Comparison of ENCODE assay signal across 8 cellular contexts in the genomic region with DNA sequence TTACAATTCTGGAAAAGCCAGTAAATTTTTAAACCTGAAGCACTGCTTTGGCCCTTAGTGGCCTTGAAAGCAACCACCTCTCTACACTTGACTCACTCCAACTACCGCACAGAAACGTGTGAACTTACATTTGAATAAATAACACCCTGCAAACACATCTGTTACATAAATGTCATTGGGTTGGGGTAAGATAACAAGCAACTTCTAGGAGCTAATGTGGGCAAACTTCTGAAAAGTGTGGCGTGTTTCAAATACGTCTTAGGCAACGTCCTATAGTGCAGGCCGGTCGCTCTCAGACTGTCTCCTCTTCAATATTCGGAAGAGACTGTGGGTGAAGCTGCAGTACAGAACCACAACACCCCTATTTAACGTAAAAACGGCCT. TPM values are rescaled to one million over a fixed set of nuclear protein-coding genes. Genes with fewer than 3 reads are reported as not detected.
DNase-seq lines count a peak whose midpoint lies in the region; ATAC-seq, FAIRE-seq and TF ChIP-seq lines count a peak whose summit lies in the region.

No MANE protein-coding gene starts in this region.

- no peaks in the 10 kb centered on the region for H3K27me3 ChIP-seq in PC-3 (ENCODE audit: low read length)
- no peaks in the 10 kb centered on the region for H3K27me3 ChIP-seq in H1 (replicated peaks in 1 of 4; ENCODE audit: control insufficient read depth in 3 of 4, extremely low read depth in 1 of 4, insufficient read depth in 3 of 4, low read length in 3 of 4)
- H3K27me3 ChIP-seq in mucosa of stomach (ENCODE audit: control insufficient read depth, insufficient read depth, low read length) = no peaks in the 10 kb centered on the region

- no peak for DNase-seq in activated naive CD4-positive, alpha-beta T cell treated with anti-CD3 and anti-CD28 coated beads, Interleukin-2, amount 50 U/mL, for 16 hours
- DNase-seq in PC-3 (peak; percentile 2), H1 (ENCODE audit: low read depth in 1 of 2, low spot score in 2 of 2) (no peak), cortex of kidney (lab: John Stamatoyannopoulos, UW) (no peak), H4 (ENCODE audit: low spot score) (no peak)

- H3K9ac ChIP-seq in PC-3 (ENCODE audit: low read length) = peak overlapping the region; percentile 97
- H3K9ac ChIP-seq in H1 (replicated peaks in 1 of 4; ENCODE audit: extremely low read depth in 1 of 4, low read depth in 3 of 4, low read length in 3 of 4) = peak overlapping the region; percentile 75 to 99 (median 82)
- H3K9ac ChIP-seq in mucosa of stomach (ENCODE audit: low read length) = peak overlapping the region; percentile 89

- no peak overlapping the region for H3K23ac ChIP-seq in H1 (ENCODE audit: insufficient read length)

- no peak for TF ChIP-seq EP300 in H1 (IDR thresholded peaks at IDR 0.05; ENCODE audit: borderline replicate concordance in 1 of 2, low read depth in 2 of 2, low read length in 2 of 2)

- peak overlapping the region; percentile 91 for H2AFZ ChIP-seq in PC-3 (ENCODE audit: low read length)
- H2AFZ ChIP-seq in H1 (ENCODE audit: low read length) = peak overlapping the region; percentile 71

- H3K18ac ChIP-seq in H1 (ENCODE audit: extremely low read depth, low read length) = peak overlapping the region; percentile 71; the same call in 1 of the 2 replicates

- H3K36me3 Mint-ChIP-seq in activated naive CD4-positive, alpha-beta T cell treated with anti-CD3 and anti-CD28 coated beads, Interleukin-2, amount 50 U/mL, for 24 hours = peaks cover 8% of the 10 kb centered on the region

- H3K36me3 ChIP-seq in PC-3 (ENCODE audit: low read depth, low read length) (peaks cover 14% of the 10 kb centered on the region), H1 (ENCODE audit: control insufficient read depth in 2 of 4, insufficient read depth in 4 of 4, low read length in 3 of 4) (peaks cover 0 to 17% (median 9%) of the 10 kb centered on the region in 4 experiments; a peak in 7 of 8 replicates), mucosa of stomach (ENCODE audit: control insufficient read depth, insufficient read depth, low read length) (no peaks in the 10 kb centered on the region)

- peak overlapping the region; percentile 95 for H3K4me3 Mint-ChIP-seq in activated naive CD4-positive, alpha-beta T cell treated with anti-CD3 and anti-CD28 coated beads, Interleukin-2, amount 50 U/mL, for 24 hours

- no peak overlapping the region for H3K14ac ChIP-seq in H1 (ENCODE audit: insufficient read length)

- H3K4me3 ChIP-seq in PC-3 (ENCODE audit: low read length) (peak overlapping the region; percentile 99), H1 (ENCODE audit: extremely low read depth in 1 of 4, insufficient read depth in 2 of 4, low read depth in 3 of 4, low read length in 4 of 4) (peak overlapping the region; percentile 75 to 99 (median 87)), mucosa of stomach (ENCODE audit: low read length) (peak overlapping the region; percentile 36)

- TSS peak; percentile 80 for BruUV-seq in PC-3 (replicated peaks; lab: Mats Ljungman, UMichigan)

- H4K5ac ChIP-seq in H1 (ENCODE audit: insufficient read length, low read depth, low read length) = no peak overlapping the region

- WGBS in H1 (ENCODE audit: extremely low coverage in 1 of 2, insufficient coverage in 1 of 2, insufficient read length in 1 of 2, insufficient replicate concordance in 2 of 2, low coverage in 1 of 2, low lambda C conversion rate in 2 of 2, missing lambda C conversion rate in 1 of 2), 2 experiments = 5% methylated on average over 10 of the region's 10 CpGs; no CpG with 5 or more reads in 1 of the 2 experiments

- H3K79me1 ChIP-seq in H1 (ENCODE audit: low read depth, low read length) = peaks cover 5% of the 10 kb centered on the region; the same call in 1 of the 2 replicates

- H2BK15ac ChIP-seq in H1 (ENCODE audit: low read length) = no peak overlapping the region

- no peaks in the 10 kb centered on the region for H3F3A ChIP-seq in PC-3 (ENCODE audit: low read length, unreplicated experiment)

- FAIRE-seq in H1 (lab: Jason Lieb, UNC) = no peak

- TF ChIP-seq RAD21 in H1 (IDR thresholded peaks at IDR 0.05 in 1 of 2, conservative IDR thresholded peaks at IDR 0.05 in 1 of 2; ENCODE audit: low read depth in 2 of 2, low read length in 2 of 2) = no peak

- H3K9me3 ChIP-seq in PC-3 (ENCODE audit: low read length) (no peaks in the 10 kb centered on the region), H1 (ENCODE audit: insufficient read depth in 2 of 2, low read depth in 1 of 2, low read length in 1 of 2) (peaks cover 8 to 12% of the 10 kb centered on the region in 2 experiments), mucosa of stomach (ENCODE audit: control insufficient read depth, low read length) (no peaks in the 10 kb centered on the region)

- H2BK20ac ChIP-seq in H1 (ENCODE audit: low read length) = no peak overlapping the region

- H3K9me3 Mint-ChIP-seq in activated naive CD4-positive, alpha-beta T cell treated with anti-CD3 and anti-CD28 coated beads, Interleukin-2, amount 50 U/mL, for 24 hours = no peaks in the 10 kb centered on the region

- H4K91ac ChIP-seq in H1 (replicated peaks; ENCODE audit: insufficient read length, low read length) = peak overlapping the region; percentile 36

- CTCF ChIA-PET in PC-3 (lab: Charles Lee) (no interaction called here), H1 (lab: Charles Lee; ENCODE audit: partially characterized antibody) (no interaction called here)

- no peak overlapping the region for H2BK120ac ChIP-seq in H1 (replicated peaks; ENCODE audit: low read depth, low read length)

- peak overlapping the region; percentile 97 for H3K27ac Mint-ChIP-seq in activated naive CD4-positive, alpha-beta T cell treated with anti-CD3 and anti-CD28 coated beads, Interleukin-2, amount 50 U/mL, for 24 hours

- H3K79me2 ChIP-seq in PC-3 (ENCODE audit: low read length) (peaks cover 39% of the 10 kb centered on the region), H1 (ENCODE audit: control insufficient read depth in 1 of 2, insufficient read depth in 2 of 2, low read length in 2 of 2) (peaks cover 11 to 33% of the 10 kb centered on the region in 2 experiments; a peak in 3 of 4 replicates)

- intact Hi-C loops in PC-3 (cut with micrococcal nuclease) = no loop called here

- H3K27me3 Mint-ChIP-seq in activated naive CD4-positive, alpha-beta T cell treated with anti-CD3 and anti-CD28 coated beads, Interleukin-2, amount 50 U/mL, for 24 hours = peaks cover 15% of the 10 kb centered on the region

- peaks cover 43% of the 10 kb centered on the region for H3K4me1 Mint-ChIP-seq in activated naive CD4-positive, alpha-beta T cell treated with anti-CD3 and anti-CD28 coated beads, Interleukin-2, amount 50 U/mL, for 24 hours

- POLR2A ChIA-PET in PC-3 (lab: Charles Lee; ENCODE audit: unreplicated experiment) (no interaction called here), H1 (lab: Charles Lee; ENCODE audit: partially characterized antibody) (no interaction called here)

- H3K4me1 ChIP-seq in PC-3 (ENCODE audit: insufficient read depth, low read length) (peaks cover 14% of the 10 kb centered on the region), H1 (replicated peaks in 1 of 4; ENCODE audit: control insufficient read depth in 3 of 4, insufficient read depth in 4 of 4, low read length in 3 of 4) (no peaks in the 10 kb centered on the region; a peak in 2 of 7 replicates), mucosa of stomach (ENCODE audit: control insufficient read depth, insufficient read depth, low read length) (peaks cover 19% of the 10 kb centered on the region)

- no peak overlapping the region for H3K56ac ChIP-seq in H1 (replicated peaks; ENCODE audit: insufficient read length, low read depth, low read length)

- peak overlapping the region; percentile 90; the same call in 1 of the 2 replicates for H4K8ac ChIP-seq in H1 (ENCODE audit: extremely low read depth, insufficient read depth, low read length)

- no peak for TF ChIP-seq CTCF in PC-3 (conservative IDR thresholded peaks at IDR 0.05; ENCODE audit: low read depth, low read length)
- TF ChIP-seq CTCF in H1 (IDR thresholded peaks at IDR 0.05; ENCODE audit: control extremely low read depth in 1 of 3, insufficient read depth in 1 of 3, low read depth in 1 of 3, low read length in 3 of 3) = no peak

- H2BK5ac ChIP-seq in H1 (ENCODE audit: low read depth, low read length) = peak overlapping the region; percentile 69

- peak; percentile 28 for ATAC-seq in HG02759 (IDR thresholded peaks at IDR 0.05; ENCODE audit: unreplicated experiment)
- ATAC-seq in PC-3 = peak; percentile 37

- no peak overlapping the region for H2BK12ac ChIP-seq in H1 (ENCODE audit: low read depth, low read length)

- H3K23me2 ChIP-seq in H1 (ENCODE audit: low read depth, low read length) = peaks cover 10% of the 10 kb centered on the region; the same call in 1 of the 2 replicates

- peak overlapping the region; percentile 36 for H3K4ac ChIP-seq in H1 (replicated peaks; ENCODE audit: insufficient read length, low read depth, low read length)

- TF ChIP-seq POLR2A in H1 (IDR thresholded peaks at IDR 0.05; ENCODE audit: control extremely low read depth in 1 of 2, low read depth in 2 of 2, low read length in 2 of 2) = no peak

- H3K4me2 ChIP-seq in PC-3 (ENCODE audit: low read length) (peak overlapping the region; percentile 96), H1 (ENCODE audit: insufficient read depth in 1 of 2, low read depth in 2 of 2, low read length in 2 of 2) (peak overlapping the region; percentile 68 to 84)

- H4K20me1 ChIP-seq in PC-3 (ENCODE audit: low read length) = peaks cover 8% of the 10 kb centered on the region; the same call in 1 of the 2 replicates
- H4K20me1 ChIP-seq in H1 (replicated peaks in 1 of 2; ENCODE audit: control insufficient read depth in 1 of 2, insufficient read depth in 2 of 2, low read length in 2 of 2) = no peaks in the 10 kb centered on the region

- H2AK5ac ChIP-seq in H1 (ENCODE audit: low read depth, low read length) = no peak overlapping the region

- H3K27ac ChIP-seq in PC-3 (ENCODE audit: low read length) (peak overlapping the region; percentile 19; the same call in 1 of the 2 replicates), H1 (ENCODE audit: low read depth, low read length) (peak overlapping the region; percentile 70)

- no peaks in the 10 kb centered on the region for H3K9me2 ChIP-seq in PC-3 (replicated peaks; ENCODE audit: low read length)

TF ChIP-seq in H1, 55 proteins besides CTCF, POLR2A, EP300 and RAD21 (continues in another document):
- TF ChIP-seq NANOG (IDR thresholded peaks at IDR 0.05; ENCODE audit: insufficient read depth, low read depth, low read length, poor library complexity, severe bottlenecking) (no peak), CEBPB (IDR thresholded peaks at IDR 0.05; ENCODE audit: low read depth, low read length) (no peak)

RNA-seq across cellular contexts. Expression of gene ORC5, which starts 0.5 kb away (rescaled TPM):
- 21.7 and 34.5 TPM in 2 replicates for total RNA-seq in PC-3 (2014; rRNA removed)
- total RNA-seq in H1 (2021; fragmentation: NEBNext Ultra II Directional; extraction: Animal tissue kit (Norgen Biotek cat#: 25700)) = 19.6 and 19.9 TPM in 2 replicates
- polyA plus RNA-seq in H1 (2011; rRNA removed) = 7.7 and 7.8 TPM in 2 replicates
- 8.8 TPM for polyA plus RNA-seq in H1 (2011; cell fraction: cytosol; rRNA removed)
- polyA plus RNA-seq in H1 (2011; cell fraction: nucleus; rRNA removed) = 20.0 TPM
- polyA plus RNA-seq in H1 (2012, experiment 1 of 2) = 13.1 to 20.3 TPM (median 16.9 TPM) in 4 replicates
- 5.2 TPM for polyA plus RNA-seq in H1 (2012, experiment 2 of 2)
- polyA plus RNA-seq in H1 (2013, experiment 1 of 2) = 25.3 TPM
- 27.6 TPM for polyA plus RNA-seq in H1 (2013, experiment 2 of 2)
- polyA minus RNA-seq in H1 (2011; rRNA and poly(A)+ RNA removed) = 9.7 and 15.9 TPM in 2 replicates
- 9.3 TPM for polyA minus RNA-seq in H1 (2011; cell fraction: cytosol; rRNA and poly(A)+ RNA removed)
- 22.6 TPM for polyA minus RNA-seq in H1 (2011; cell fraction: nucleus; rRNA and poly(A)+ RNA removed)
- total RNA-seq in H4 (2014; rRNA removed; shearing (Covaris generic)) = 25.2 and 39.0 TPM in 2 replicates

Comparison
In these comparisons a context has a peak if more than half of its experiments do, and no peak if none do; other contexts are left out.
1. H3K4me3 ChIP-seq: peak in every context shown above with its lines; median percentile 99 in PC-3; 87 in H1; 36 in mucosa of stomach.